In genomic region chrX:118383120-118383519, GRCh38 we compare ENCODE assay signal across 17 cellular contexts. TPM values are rescaled to one million over a fixed set of nuclear protein-coding genes. Genes with fewer than 3 reads are reported as not detected.
DNase-seq lines count a peak whose midpoint lies in the region; ATAC-seq, FAIRE-seq and TF ChIP-seq lines count a peak whose summit lies in the region.
"Had no signal": no experiment of that assay in that cellular context is flagged by ENCODE, and none has a peak within 500 bp of the region (broad histone marks: within the 10 kb centered on the region; RNA-seq: fewer than 3 reads in every experiment).

No MANE protein-coding gene starts in this region.

- H4K8ac ChIP-seq in mesendoderm (ENCODE audit: low read depth, low read length): no peak overlapping the region

- WGBS in A549 (ENCODE audit: missing lambda C conversion rate): 54% methylated on average over 3 of the region's 3 CpGs
- WGBS in mesendoderm (ENCODE audit: extremely low coverage, insufficient coverage, low lambda C conversion rate): no CpG with 5 or more reads among the region's 3 CpGs
- 63 to 67% (median 64%) methylated on average over 3 of the region's 3 CpGs for WGBS in small intestine, 3 donors

- no peaks in the 10 kb centered on the region for H3K79me2 ChIP-seq in mesendoderm (ENCODE audit: control insufficient read depth, insufficient read depth, low read length)

- no peak for TF ChIP-seq POLR2A in A549 (IDR thresholded peaks at IDR 0.05; ENCODE audit: low read length)

- TF ChIP-seq CTCF in A549 (IDR thresholded peaks at IDR 0.05): no peak
- no peak for TF ChIP-seq CTCF in bronchial epithelial cell (IDR thresholded peaks at IDR 0.05; ENCODE audit: insufficient read depth, low read length, severe bottlenecking)

- TF ChIP-seq EP300 in A549 (IDR thresholded peaks at IDR 0.05): no peak

- no peaks in the 10 kb centered on the region for H3K79me1 ChIP-seq in mesendoderm (ENCODE audit: low read length)

- H4K5ac ChIP-seq in mesendoderm (ENCODE audit: low read length): no peak overlapping the region

- H3K9ac ChIP-seq in mesendoderm (ENCODE audit: low read length): no peak overlapping the region
- H3K9ac ChIP-seq: BLaER1, SK-N-SH had no signal

- no peak overlapping the region for H2AK5ac ChIP-seq in mesendoderm (ENCODE audit: low read length)

- 0 out of 3 replicates have a peak, but pooled peaks cover 9% of the 10 kb centered on the region for H3K4me1 ChIP-seq in A549
- H3K4me1 ChIP-seq in mesendoderm (ENCODE audit: control insufficient read depth, low read depth, low read length): no peaks in the 10 kb centered on the region
- no peaks in the 10 kb centered on the region for H3K4me1 ChIP-seq in small intestine (ENCODE audit: control insufficient read depth in 2 of 2, insufficient read depth in 1 of 2, low read depth in 1 of 2, low read length in 1 of 2)
- H3K4me1 ChIP-seq: BLaER1 had no signal

- no peak overlapping the region for H2BK120ac ChIP-seq in mesendoderm (ENCODE audit: low read depth, low read length)

- no peak overlapping the region for H3K18ac ChIP-seq in mesendoderm (ENCODE audit: low read length)

- no peak overlapping the region for H3K23ac ChIP-seq in mesendoderm (ENCODE audit: low read length)

- H3K4me2 ChIP-seq in A549 (no peak overlapping the region), mesendoderm (ENCODE audit: low read length) (no peak overlapping the region)
- H3K4me2 ChIP-seq: BLaER1, SK-N-SH had no signal

- CTCF ChIA-PET in A549 (lab: Yijun Ruan, JAX): interaction anchor here (0.6 kb wide), 1 partner anchor 46 kb away, joined by 3 read pairs; no protein-coding TSS in a partner anchor

- TF ChIP-seq RAD21 in A549 (conservative IDR thresholded peaks at IDR 0.05 in 1 of 2, IDR thresholded peaks at IDR 0.05 in 1 of 2): no peak

- no peak overlapping the region for H2BK5ac ChIP-seq in mesendoderm (ENCODE audit: low read length)

- DNase-seq in A549 (ENCODE audit: low read depth in 1 of 2, low spot score in 1 of 2) (no peak), HCEC 1CT (peak; percentile 7), bronchial epithelial cell (ENCODE audit: low read depth) (peak; percentile 26), kidney glomerular epithelial cell (lab: John Stamatoyannopoulos, UW) (peak; percentile 30), NCI-H446 treated with DMSO at 0.1 percent for 48 hours (lab: John Stamatoyannopoulos, UW) (no peak), mesendoderm (no peak), small intestine (no peak), cerebellar cortex (ENCODE audit: low spot score) (no peak)
- DNase-seq: Calu3; CD8-positive, alpha-beta T cell; Karpas-422; NCI-H1092 treated with DMSO at 0.1 percent for 48 hours; NCI-H1694; NCI-H2081 treated with DMSO at 0.1 percent for 48 hours; SHP77 treated with DMSO at 0.1 percent for 48 hours; SK-N-SH had no signal

- no peak overlapping the region for H2BK15ac ChIP-seq in mesendoderm (replicated peaks; ENCODE audit: low read depth)

- POLR2A ChIA-PET in A549 (lab: Yijun Ruan, JAX): no interaction called here

- H3K4ac ChIP-seq in mesendoderm (ENCODE audit: low read depth, low read length): no peak overlapping the region

- H3K4me3 ChIP-seq in A549: no peak overlapping the region
- H3K4me3 ChIP-seq in bronchial epithelial cell (ENCODE audit: low read depth, low read length): no peak overlapping the region
- no peak overlapping the region for H3K4me3 ChIP-seq in mesendoderm (ENCODE audit: low read length)
- no peak overlapping the region for H3K4me3 ChIP-seq in small intestine (ENCODE audit: low read depth in 1 of 2, low read length in 2 of 2)
- H3K4me3 ChIP-seq: BLaER1 had no signal

- H3K9me3 ChIP-seq in A549: no peaks in the 10 kb centered on the region
- H3K9me3 ChIP-seq in small intestine (ENCODE audit: control insufficient read depth, low read depth): no peaks in the 10 kb centered on the region
- H3K9me3 ChIP-seq: BLaER1, SK-N-SH had no signal

- H3K56ac ChIP-seq in mesendoderm (ENCODE audit: low read length): no peak overlapping the region

- FAIRE-seq in A549 (lab: Jason Lieb, UNC) (peak; percentile 65), bronchial epithelial cell (lab: Jason Lieb, UNC) (no peak), small intestine (lab: Jason Lieb, UNC) (no peak)

- ATAC-seq in A549: no peak
- ATAC-seq: CD8-positive, alpha-beta T cell had no signal

- H3K36me3 ChIP-seq in bronchial epithelial cell (ENCODE audit: control insufficient read depth, insufficient read depth, low read length) (no peaks in the 10 kb centered on the region), mesendoderm (ENCODE audit: control insufficient read depth, insufficient read depth, low read length) (no peaks in the 10 kb centered on the region), small intestine (ENCODE audit: control insufficient read depth in 2 of 2, insufficient read depth in 2 of 2, low read length in 2 of 2) (no peaks in the 10 kb centered on the region)
- H3K36me3 ChIP-seq: BLaER1 had no signal

- H3K27ac ChIP-seq in A549: no peak overlapping the region
- H3K27ac ChIP-seq in mesendoderm (ENCODE audit: low read depth, low read length): no peak overlapping the region
- no peak overlapping the region for H3K27ac ChIP-seq in small intestine (ENCODE audit: low read depth in 1 of 2, low read length in 1 of 2)
- H3K27ac ChIP-seq: BLaER1 had no signal

- H3K27me3 ChIP-seq in bronchial epithelial cell (ENCODE audit: control insufficient read depth, insufficient read depth, low read length): no peaks in the 10 kb centered on the region
- no peaks in the 10 kb centered on the region for H3K27me3 ChIP-seq in mesendoderm (ENCODE audit: insufficient read depth, low read length, poor library complexity)
- H3K27me3 ChIP-seq in small intestine (ENCODE audit: control insufficient read depth in 2 of 2, insufficient read depth in 2 of 2, low read length in 2 of 2): no peaks in the 10 kb centered on the region
- H3K27me3 ChIP-seq: BLaER1 had no signal

TF ChIP-seq in A549, 52 proteins besides CTCF, POLR2A, EP300 and RAD21:
- TF ChIP-seq EHMT2 (IDR thresholded peaks at IDR 0.05; ENCODE audit: low read depth) (no peak), FOXS1 (CRISPR knock-in tag; IDR thresholded peaks at IDR 0.05) (no peak), RCOR1 (IDR thresholded peaks at IDR 0.05; ENCODE audit: low read depth, low read length) (no peak), PHF8 (IDR thresholded peaks at IDR 0.05; ENCODE audit: borderline replicate concordance, low read depth) (no peak), NR3C1 (IDR thresholded peaks at IDR 0.05) (no peak), ZSCAN20 (CRISPR knock-in tag; IDR thresholded peaks at IDR 0.05) (no peak)
- TF ChIP-seq, protein P1, sequence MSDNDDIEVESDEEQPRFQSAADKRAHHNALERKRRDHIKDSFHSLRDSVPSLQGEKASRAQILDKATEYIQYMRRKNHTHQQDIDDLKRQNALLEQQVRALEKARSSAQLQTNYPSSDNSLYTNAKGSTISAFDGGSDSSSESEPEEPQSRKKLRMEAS (IDR thresholded peaks at IDR 0.05): no peak
- TF ChIP-seq, protein P2, sequence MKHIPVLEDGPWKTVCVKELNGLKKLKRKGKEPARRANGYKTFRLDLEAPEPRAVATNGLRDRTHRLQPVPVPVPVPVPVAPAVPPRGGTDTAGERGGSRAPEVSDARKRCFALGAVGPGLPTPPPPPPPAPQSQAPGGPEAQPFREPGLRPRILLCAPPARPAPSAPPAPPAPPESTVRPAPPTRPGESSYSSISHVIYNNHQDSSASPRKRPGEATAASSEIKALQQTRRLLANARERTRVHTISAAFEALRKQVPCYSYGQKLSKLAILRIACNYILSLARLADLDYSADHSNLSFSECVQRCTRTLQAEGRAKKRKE (CRISPR knock-in tag; IDR thresholded peaks at IDR 0.05; ENCODE audit: low read depth): no peak

RNA-seq across cellular contexts. Expression of gene WDR44, which starts 37.2 kb away (rescaled TPM):
- polyA plus RNA-seq in A549 (2011; rRNA removed): 15.7 and 22.1 TPM in 2 replicates
- 3.1 and 3.3 TPM in 2 replicates for polyA plus RNA-seq in A549 (2012; cell fraction: cytosol; rRNA removed)
- polyA plus RNA-seq in A549 (2012; cell fraction: nucleus; rRNA removed): 4.9 and 5.4 TPM in 2 replicates
- 9.9 to 10.2 TPM (median 10.2 TPM) in 3 replicates for polyA plus RNA-seq in A549 (2017; fragmentation: RNase III; extraction: RNeasy Plus Mini Kit Qiagen cat#74134 plus additional on column Dnase treatment)
- polyA minus RNA-seq in A549 (2011; rRNA and poly(A)+ RNA removed): 7.3 and 9.5 TPM in 2 replicates
- 7.1 and 9.7 TPM in 2 replicates for total RNA-seq in bronchial epithelial cell
- polyA plus RNA-seq in mesendoderm (2013, experiment 1 of 2): 10.2 TPM
- polyA plus RNA-seq in mesendoderm (2013, experiment 2 of 2): 10.3 TPM
- 1 to 10 TPM; 5.1 to 6.9 (median 5.8) TPM for polyA plus RNA-seq in small intestine

Comparison
In these comparisons a context has a peak if more than half of its experiments do, and no peak if none do; other contexts are left out.
1. DNase-seq: peak in HCEC 1CT (single experiment), bronchial epithelial cell (single experiment) and kidney glomerular epithelial cell (single experiment); none in A549 (0 of 2), NCI-H446 treated with DMSO at 0.1 percent for 48 hours (single experiment), mesendoderm (single experiment), small intestine (single experiment) and cerebellar cortex (single experiment).